Comparison of ENCODE assay signal across 8 cellular contexts in the genomic region with DNA sequence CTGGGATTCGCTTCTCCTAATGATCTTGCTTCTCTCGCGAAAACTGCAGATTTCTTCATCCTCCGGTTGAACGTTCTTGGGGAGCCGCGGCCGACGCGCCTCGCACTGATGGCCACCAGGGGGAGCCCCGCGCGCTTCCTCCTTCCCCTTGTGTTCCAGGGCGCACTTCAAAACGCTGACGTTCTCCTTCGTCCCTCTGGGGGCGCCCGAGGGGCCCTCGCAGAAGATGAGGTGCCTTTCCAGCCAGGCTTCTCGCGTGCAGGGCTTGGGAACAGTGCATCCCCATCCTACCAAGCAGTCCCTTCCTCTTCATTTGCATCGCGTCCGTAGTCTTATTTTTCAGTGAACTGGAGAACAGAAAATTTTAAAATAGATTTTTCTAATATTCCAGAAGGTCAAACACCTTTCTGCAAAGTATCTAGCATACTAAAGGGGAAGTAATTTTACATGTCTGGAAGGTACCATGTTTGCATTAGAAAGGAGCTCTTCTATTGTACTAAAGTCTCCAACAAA. TPM values are rescaled to one million over a fixed set of nuclear protein-coding genes. Genes with fewer than 3 reads are reported as not detected.
DNase-seq lines count a peak whose midpoint lies in the region; ATAC-seq and TF ChIP-seq lines count a peak whose summit lies in the region.

No MANE protein-coding gene starts in this region.

- H3K4me1 ChIP-seq in colonic mucosa (no peaks in the 10 kb centered on the region), right lobe of liver (no peaks in the 10 kb centered on the region)

- no peaks in the 10 kb centered on the region for H3K9me3 ChIP-seq in colonic mucosa
- no peaks in the 10 kb centered on the region for H3K9me3 ChIP-seq in right lobe of liver

- peak in 13 of 14 donors; percentile 25 to 86 (median 74) for DNase-seq in C1 segment of cervical spinal cord (lab: John Stamatoyannopoulos, UW)
- peak; percentile 84 for DNase-seq in GM19238 (ENCODE audit: insufficient read length, low spot score)
- DNase-seq in NCI-H446 (lab: John Stamatoyannopoulos, UW): peak; percentile 17 to 78
- DNase-seq in activated CD4-positive, alpha-beta T cell treated with anti-CD3 and anti-CD28 coated beads for 4 hours: peak; percentile 86 to 87
- peak; percentile 90 for DNase-seq in colonic mucosa
- peak; percentile 90 to 91 (median 90) for DNase-seq in right lobe of liver
- DNase-seq in stimulated activated CD4-positive, alpha-beta T cell treated with anti-CD3 and anti-CD28 coated beads, TNF-alpha, amount 100 ng/mL, for 48 hours (ENCODE audit: low read depth in 3 of 3): peak; percentile 75 to 82 (median 80)

- peak; percentile 100 for TF ChIP-seq CTCF in colonic mucosa (IDR thresholded peaks at IDR 0.05)
- peak; percentile 99 to 100 (median 100) for TF ChIP-seq CTCF in right lobe of liver (IDR thresholded peaks at IDR 0.05)

- no peak for TF ChIP-seq POLR2A in right lobe of liver (IDR thresholded peaks at IDR 0.05)

- H3K27ac ChIP-seq in colonic mucosa (no peak overlapping the region), right lobe of liver (no peak overlapping the region)

- ATAC-seq in HG03280 (IDR thresholded peaks at IDR 0.05; ENCODE audit: unreplicated experiment): peak; percentile 99
- ATAC-seq in right lobe of liver: peak; percentile 99 to 100 (median 100)

- intact Hi-C loops in colonic mucosa (cut with DNase I) (loop anchor here (5.0 kb wide), 1 partner anchor 61 kb away; a partner anchor contains a TSS), right lobe of liver (cut with DNase I) (no loop called here)

- H3K4me3 ChIP-seq in colonic mucosa (no peak overlapping the region), right lobe of liver (no peak overlapping the region)

- H3K27me3 ChIP-seq in colonic mucosa (no peaks in the 10 kb centered on the region), right lobe of liver (no peaks in the 10 kb centered on the region)

- no peaks in the 10 kb centered on the region for H3K36me3 ChIP-seq in colonic mucosa
- H3K36me3 ChIP-seq in right lobe of liver: no peaks in the 10 kb centered on the region

- no peak overlapping the region for H3K9ac ChIP-seq in colonic mucosa (ENCODE audit: low read depth in 2 of 2, low read length in 2 of 2)

- WGBS in right lobe of liver (ENCODE audit: insufficient coverage, low coverage, low lambda C conversion rate, missing lambda C conversion rate): 2% methylated on average over 15 of the region's 26 CpGs

RNA-seq across cellular contexts. Expression of a gene that starts 22.5 kb away (rescaled TPM):
- total RNA-seq in colonic mucosa (10 to 100 TPM; 12.8 to 18.9 TPM), right lobe of liver (1 to 10 TPM; 1.4 to 5.3 (median 2.8) TPM)

RNA-seq across cellular contexts. Expression of a gene that starts 36.8 kb away (rescaled TPM):
- total RNA-seq in colonic mucosa (10 to 100 TPM; 89.9 to 98.0 TPM), right lobe of liver (100 to 1,000 TPM; 205 to 273 (median 240) TPM)

RNA-seq across cellular contexts. Expression of a gene that starts 46.8 kb away (rescaled TPM):
- total RNA-seq in colonic mucosa (1 to 10 TPM; 5.9 to 9.6 TPM), right lobe of liver (1 to 10 TPM; 2.9 to 9.7 (median 7.7) TPM)

RNA-seq across cellular contexts. Expression of a gene that starts 59.3 kb away (rescaled TPM):
- total RNA-seq in colonic mucosa (under 1 TPM; 0.16 to 0.49 TPM), right lobe of liver (under 1 TPM in 5 of 6 experiments, not detected in 1; 0.11 to 0.34 (median 0.20) TPM)
